In the genomic region with DNA sequence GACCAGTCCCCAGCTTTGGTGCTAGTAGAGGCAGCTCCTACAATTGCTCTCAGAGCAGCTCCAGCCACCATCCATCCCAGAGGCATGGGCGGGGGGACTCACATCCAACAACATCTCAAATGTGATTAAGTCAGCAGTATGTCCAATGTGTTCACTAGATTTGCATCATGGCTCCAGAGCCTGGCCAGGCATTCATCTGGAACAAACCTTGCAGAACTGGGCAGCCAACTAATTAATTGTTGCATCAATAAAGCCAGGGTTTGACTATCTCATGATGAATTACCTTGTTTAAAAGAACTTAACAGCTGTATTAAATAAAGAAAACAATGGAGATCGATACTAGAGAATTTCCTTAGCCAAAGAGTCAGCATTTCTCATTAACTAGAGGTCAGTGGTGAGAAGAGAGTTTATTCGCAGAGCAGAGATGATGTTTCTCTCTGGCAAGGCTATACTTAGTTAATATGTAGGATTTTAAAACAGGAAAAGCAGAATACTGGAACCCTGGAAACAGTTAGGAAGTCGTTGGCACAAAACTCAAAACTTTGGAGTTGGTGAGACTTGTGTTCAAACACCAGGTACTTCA, we compare ENCODE assay signal across 20 cellular contexts.
"Had no signal": no experiment of that assay in that cellular context is flagged by ENCODE, and none has a peak within 500 bp of the region (broad histone marks: within the 10 kb centered on the region; RNA-seq: fewer than 3 reads in every experiment).

No MANE protein-coding gene starts in this region.

- H3K4me3 Mint-ChIP-seq: mesothelial cell of epicardium had no signal

- DNase-seq: dermis blood vessel endothelial cell; dorsolateral prefrontal cortex; effector CD4-positive, alpha-beta T cell; effector memory CD4-positive, alpha-beta T cell; esophagus squamous epithelium; foreskin fibroblast; foreskin melanocyte; gastrocnemius medialis; glutamatergic neuron; head of caudate nucleus; heart right ventricle; hippocampal formation; left cardiac atrium; left lung; left ventricle myocardium superior; lower lobe of right lung; mesenchymal stem cell; mucosa of descending colon had no signal

- H3K4me3 ChIP-seq: coronary artery, dorsolateral prefrontal cortex, esophagus squamous epithelium, gastrocnemius medialis, heart right ventricle, left lung, lower lobe of right lung, mucosa of descending colon had no signal

- H3K36me3 ChIP-seq: esophagus squamous epithelium, gastrocnemius medialis, heart right ventricle, left lung, lower lobe of right lung had no signal

- H3K27me3 ChIP-seq: dorsolateral prefrontal cortex, gastrocnemius medialis, left lung had no signal

- H3K4me1 Mint-ChIP-seq: mesothelial cell of epicardium had no signal

- H3K4me1 ChIP-seq: esophagus squamous epithelium, gastrocnemius medialis, heart right ventricle, left lung, lower lobe of right lung had no signal

- H3K27ac ChIP-seq: coronary artery, dorsolateral prefrontal cortex, esophagus squamous epithelium, gastrocnemius medialis, heart right ventricle, left lung, lower lobe of right lung had no signal

- ATAC-seq: gastrocnemius medialis, heart right ventricle, left cardiac atrium, left lung, left ventricle myocardium superior, lower lobe of right lung, mucosa of descending colon had no signal

- H3K27ac Mint-ChIP-seq: mesothelial cell of epicardium had no signal
